In the genomic region with DNA sequence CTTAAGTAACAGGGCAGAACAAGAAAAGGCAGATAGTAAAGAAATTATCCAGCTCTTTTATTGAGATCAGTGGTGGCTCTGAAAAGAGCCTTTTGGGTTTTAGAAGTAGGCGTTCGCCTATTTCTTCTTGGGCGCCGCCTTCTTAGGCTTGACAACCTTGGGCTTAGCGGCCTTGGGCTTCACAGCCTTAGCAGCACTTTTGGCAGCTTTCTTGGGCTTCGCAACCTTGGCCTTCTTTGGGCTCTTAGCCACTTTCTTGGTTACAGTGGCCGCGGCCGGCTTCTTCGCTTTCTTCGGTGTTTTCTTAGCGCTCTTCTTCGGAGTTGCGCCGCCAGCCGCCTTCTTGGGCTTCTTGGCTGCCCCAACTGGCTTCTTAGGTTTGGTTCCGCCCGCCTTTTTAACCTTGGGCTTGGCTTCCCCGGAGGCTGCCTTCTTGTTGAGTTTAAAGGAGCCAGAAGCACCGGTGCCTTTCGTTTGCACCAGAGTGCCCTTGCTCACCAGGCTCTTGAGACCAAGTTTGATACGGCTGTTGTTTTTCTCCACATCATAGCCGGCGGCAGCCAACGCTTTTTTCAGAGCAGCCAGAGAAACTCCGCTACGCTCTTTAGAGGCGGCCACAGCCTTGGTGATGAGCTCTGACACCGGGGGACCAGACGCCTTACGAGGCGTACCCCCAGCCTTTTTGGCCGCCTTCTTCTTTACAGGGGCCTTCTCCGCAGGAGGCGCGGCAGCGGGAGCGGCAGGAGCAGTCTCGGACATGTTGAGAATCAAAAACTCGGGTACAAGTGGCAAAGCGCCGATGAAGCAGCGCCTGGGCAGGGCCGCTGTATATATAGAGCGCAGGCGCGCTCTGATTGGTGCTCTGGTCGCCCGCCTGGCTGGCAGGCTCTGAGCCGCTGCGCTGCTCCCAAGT, we compare ENCODE assay signal across 8 cellular contexts. TPM values are rescaled to one million over a fixed set of nuclear protein-coding genes. Genes with fewer than 3 reads are reported as not detected.
DNase-seq lines count a peak whose midpoint lies in the region; ATAC-seq, FAIRE-seq and TF ChIP-seq lines count a peak whose summit lies in the region.

No MANE protein-coding gene starts in this region.

- H3K4me1 ChIP-seq in NT2/D1 (ENCODE audit: insufficient read depth, insufficient read length) = no peaks in the 10 kb centered on the region
- H3K4me1 ChIP-seq in endothelial cell of umbilical vein (ENCODE audit: control insufficient read depth, extremely low read depth, insufficient read depth, low read length) = peaks cover 13% of the 10 kb centered on the region

- peak overlapping the region; percentile 98 for H3K27ac ChIP-seq in endothelial cell of umbilical vein (ENCODE audit: insufficient read depth, low read depth, low read length)

- CTCF ChIA-PET in Calu3 (lab: Charles Lee) = interaction anchor here (1.5 kb wide), 1 partner anchor 30 kb away, joined by 4 read pairs; no protein-coding TSS in a partner anchor
- CTCF ChIA-PET in endothelial cell of umbilical vein (lab: Charles Lee) = interaction anchor here (0.5 to 2.5 kb wide), 4 partner anchors 10 to 1835 kb away, joined by 3 to 9 read pairs (median 6); a partner anchor contains a TSS

- H3K9ac ChIP-seq in NT2/D1 (ENCODE audit: insufficient read length, low read depth) (peak overlapping the region; percentile 70), endothelial cell of umbilical vein (replicated peaks; ENCODE audit: extremely low read depth, insufficient read depth, low read length) (peak overlapping the region; percentile 95)

- H3K9me3 Mint-ChIP-seq in Calu3 (ENCODE audit: low read depth, unreplicated experiment) = no peaks in the 10 kb centered on the region

- H3K9me3 ChIP-seq in NT2/D1 (ENCODE audit: insufficient read depth, low read length) (no peaks in the 10 kb centered on the region), endothelial cell of umbilical vein (replicated peaks; ENCODE audit: control insufficient read depth, insufficient read depth, low read length) (no peaks in the 10 kb centered on the region)

- H3K4me3 ChIP-seq in NT2/D1 (ENCODE audit: insufficient read length, low read depth) (peak overlapping the region; percentile 71), endothelial cell of umbilical vein (replicated peaks in 1 of 3; ENCODE audit: insufficient read depth in 1 of 3, low read depth in 1 of 3, low read length in 3 of 3) (peak overlapping the region; percentile 62 to 74 (median 65))

- POLR2A ChIA-PET in endothelial cell of umbilical vein (lab: Charles Lee) = interaction anchor here (0.6 to 2.5 kb wide), 8 partner anchors 9 to 48 kb away, joined by 3 to 13 read pairs (median 6); a partner anchor contains a TSS

- H3K79me2 ChIP-seq in endothelial cell of umbilical vein (ENCODE audit: control insufficient read depth, insufficient read depth, low read length) = no peaks in the 10 kb centered on the region

- H3K27me3 ChIP-seq in NT2/D1 (ENCODE audit: insufficient read depth, insufficient read length) = no peaks in the 10 kb centered on the region
- peaks cover 1 to 2% of the 10 kb centered on the region in 2 experiments for H3K27me3 ChIP-seq in endothelial cell of umbilical vein (ENCODE audit: control insufficient read depth in 2 of 2, insufficient read depth in 2 of 2, low read length in 2 of 2)

- peak overlapping the region; percentile 80 for H3K4me2 ChIP-seq in endothelial cell of umbilical vein (ENCODE audit: insufficient read depth, low read length)

- peak; percentile 88 for TF ChIP-seq POLR2A in endothelial cell of umbilical vein (IDR thresholded peaks at IDR 0.05; ENCODE audit: low read depth, low read length)

- H3K4me1 Mint-ChIP-seq in Calu3 (ENCODE audit: low read depth, unreplicated experiment) = peaks cover 37% of the 10 kb centered on the region

- H3K27ac Mint-ChIP-seq in Calu3 (ENCODE audit: unreplicated experiment) = peak overlapping the region; percentile 97

- no peak for FAIRE-seq in HTR-8/SVneo (lab: Jason Lieb, UNC)
- peak; percentile 52 for FAIRE-seq in endothelial cell of umbilical vein (lab: Jason Lieb, UNC)

- H2AFZ ChIP-seq in endothelial cell of umbilical vein (ENCODE audit: low read depth, low read length) = no peak overlapping the region

- H3K36me3 Mint-ChIP-seq in Calu3 (ENCODE audit: insufficient read depth, unreplicated experiment) = peaks cover 36% of the 10 kb centered on the region

- DNase-seq in Calu3 = peak; percentile 92
- DNase-seq in HTR-8/SVneo (ENCODE audit: insufficient read length, low spot score) = peak; percentile 90
- DNase-seq in NT2/D1 (ENCODE audit: low read depth, low spot score) = no peak
- DNase-seq in activated T-cell treated with anti-CD3 and anti-CD28 coated beads for 1 hour (ENCODE audit: low read depth) = peak; percentile 74
- DNase-seq in endothelial cell of umbilical vein (ENCODE audit: low read depth, low spot score) = peak; percentile 93
- DNase-seq in midbrain (lab: John Stamatoyannopoulos, UW) = peak; percentile 92
- DNase-seq in stimulated activated CD8-positive, alpha-beta memory T cell treated with anti-CD3 and anti-CD28 coated beads, Interleukin-2, amount 100 ng/mL, for 1 hour (ENCODE audit: low read depth in 2 of 2) = peak; percentile 62 to 64

- H3K9me1 ChIP-seq in endothelial cell of umbilical vein (replicated peaks; ENCODE audit: control insufficient read depth, extremely low read depth, insufficient read depth, low read length) = no peaks in the 10 kb centered on the region

- H3K36me3 ChIP-seq in NT2/D1 (ENCODE audit: insufficient read depth, insufficient read length, low read length) (no peaks in the 10 kb centered on the region), endothelial cell of umbilical vein (ENCODE audit: control insufficient read depth in 2 of 2, extremely low read depth in 1 of 2, insufficient read depth in 2 of 2, low read length in 2 of 2) (no peaks in the 10 kb centered on the region)

- TF ChIP-seq CTCF in Calu3 (IDR thresholded peaks at IDR 0.05; ENCODE audit: unreplicated experiment) = no peak
- TF ChIP-seq CTCF in endothelial cell of umbilical vein (IDR thresholded peaks at IDR 0.05; ENCODE audit: extremely low read depth in 1 of 2, insufficient read depth in 1 of 2, low read depth in 1 of 2, low read length in 2 of 2) = no peak

- H3K27me3 Mint-ChIP-seq in Calu3 (ENCODE audit: unreplicated experiment) = no peaks in the 10 kb centered on the region

- ATAC-seq in GM21423 (IDR thresholded peaks at IDR 0.05; ENCODE audit: unreplicated experiment) = peak; percentile 70

- intact Hi-C loops in Calu3 (cut with micrococcal nuclease; ENCODE audit: unreplicated experiment) = loop anchor here (2.0 to 5.0 kb wide), 3 partner anchors 23 to 141 kb away; a partner anchor contains a TSS
- intact Hi-C loops in endothelial cell of umbilical vein (cut with micrococcal nuclease) = loop anchor here (1.0 to 2.0 kb wide), 7 partner anchors 11 to 143 kb away; a partner anchor contains a TSS

- BruUV-seq in Calu3 (replicated peaks; lab: Mats Ljungman, UMichigan) (TSS peak; percentile 99), endothelial cell of umbilical vein (replicated peaks; lab: Mats Ljungman, UMichigan) (TSS peak; percentile 99)

- dilution Hi-C loops in endothelial cell of umbilical vein (cut with MboI; ENCODE audit: extremely low pct_ligation_motif_present, low sequenced_read_pairs) = no loop called here

- peak overlapping the region; percentile 71 for H3K4me3 Mint-ChIP-seq in Calu3 (ENCODE audit: low read depth, unreplicated experiment)

- H4K20me1 ChIP-seq in endothelial cell of umbilical vein (replicated peaks; ENCODE audit: control insufficient read depth, extremely low read depth, insufficient read depth, low read length) = no peaks in the 10 kb centered on the region

TF ChIP-seq in endothelial cell of umbilical vein, 7 proteins besides CTCF, POLR2A, EP300 and RAD21:
- TF ChIP-seq, protein P1, sequence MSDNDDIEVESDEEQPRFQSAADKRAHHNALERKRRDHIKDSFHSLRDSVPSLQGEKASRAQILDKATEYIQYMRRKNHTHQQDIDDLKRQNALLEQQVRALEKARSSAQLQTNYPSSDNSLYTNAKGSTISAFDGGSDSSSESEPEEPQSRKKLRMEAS (IDR thresholded peaks at IDR 0.05; ENCODE audit: insufficient read depth, insufficient read length) = no peak
- peak; percentile 87 for TF ChIP-seq POLR2AphosphoS5 (IDR thresholded peaks at IDR 0.05; ENCODE audit: insufficient read depth, low read depth, low read length)
- TF ChIP-seq JUN (IDR thresholded peaks at IDR 0.05; ENCODE audit: borderline replicate concordance, insufficient read depth, insufficient read length, low read depth) = no peak
- no peak for TF ChIP-seq MYC (IDR thresholded peaks at IDR 0.05; ENCODE audit: low read depth, low read length)
- no peak for TF ChIP-seq FOS (IDR thresholded peaks at IDR 0.05; ENCODE audit: borderline replicate concordance, insufficient read depth, low read length)
- no peak for TF ChIP-seq EZH2 (IDR thresholded peaks at IDR 0.05; ENCODE audit: borderline replicate concordance, low read depth, low read length, severe bottlenecking)
- TF ChIP-seq GATA2 (IDR thresholded peaks at IDR 0.05; ENCODE audit: insufficient read depth, insufficient read length, low read depth, low read length) = no peak

RNA-seq across cellular contexts. Expression of a gene that starts 31.3 kb away (rescaled TPM):
- total RNA-seq in Calu3 (2022) (24.9 and 27.1 TPM in 2 replicates), endothelial cell of umbilical vein (5.6 and 6.3 TPM in 2 replicates)
- 5.4 and 8.1 TPM in 2 replicates for polyA plus RNA-seq in endothelial cell of umbilical vein
- 5.6 and 6.1 TPM in 2 replicates for polyA plus RNA-seq in endothelial cell of umbilical vein (2011; cell fraction: cytosol; rRNA removed)
- 8.0 and 9.1 TPM in 2 replicates for polyA plus RNA-seq in endothelial cell of umbilical vein (2011; cell fraction: nucleus; rRNA removed)
- 5.1 and 5.8 TPM in 2 replicates for polyA plus RNA-seq in endothelial cell of umbilical vein (2012)
- 8.0 and 18.5 TPM in 2 replicates for polyA minus RNA-seq in endothelial cell of umbilical vein
- polyA minus RNA-seq in endothelial cell of umbilical vein (2011; cell fraction: cytosol; rRNA and poly(A)+ RNA removed) = 9.4 TPM
- 3.7 and 3.9 TPM in 2 replicates for polyA minus RNA-seq in endothelial cell of umbilical vein (2011; cell fraction: nucleus; rRNA and poly(A)+ RNA removed)
